7 cellular contexts compared by ENCODE assay signal in the genomic region with DNA sequence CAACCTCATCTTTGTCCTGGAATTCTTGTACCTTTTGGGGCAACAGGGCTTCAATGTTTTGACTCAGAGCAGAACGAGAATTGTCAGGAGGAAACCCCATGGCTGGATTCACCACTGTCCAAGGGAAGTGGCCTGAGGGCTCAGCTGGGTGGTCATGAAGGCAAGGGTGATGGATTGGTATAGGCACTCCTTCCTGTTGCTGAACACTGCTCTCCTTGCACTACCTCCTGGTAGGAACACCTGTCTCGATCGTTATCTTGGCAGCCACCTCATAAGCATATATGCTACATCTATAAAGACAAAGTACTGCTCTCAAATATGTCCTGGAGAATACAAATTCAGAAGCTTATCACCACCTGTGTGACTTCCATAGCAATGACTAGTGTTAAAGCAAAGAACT.
"Had no signal": no experiment of that assay in that cellular context is flagged by ENCODE, and none has a peak within 500 bp of the region (broad histone marks: within the 10 kb centered on the region; RNA-seq: fewer than 3 reads in every experiment).

No MANE protein-coding gene starts in this region.

- FAIRE-seq: G401.6, GM12878, GM12891, GM18507, GM19239 had no signal

- H3K4me3 ChIP-seq: GM12878 had no signal

- DNase-seq: GDM1, GF-D8 had no signal
